In genomic region chr2:113720167-113720566, GRCh38 we compare ENCODE assay signal across 8 cellular contexts. TPM values are rescaled to one million over a fixed set of nuclear protein-coding genes. Genes with fewer than 3 reads are reported as not detected.
DNase-seq lines count a peak whose midpoint lies in the region; ATAC-seq, FAIRE-seq and TF ChIP-seq lines count a peak whose summit lies in the region.

No MANE protein-coding gene starts in this region.

- no peaks in the 10 kb centered on the region for H3F3A ChIP-seq in smooth muscle cell (ENCODE audit: low read depth)

- no peak overlapping the region for H2AFZ ChIP-seq in H1 (ENCODE audit: low read length)
- H2AFZ ChIP-seq in smooth muscle cell (ENCODE audit: low read depth), result no peak overlapping the region

- H3K9ac ChIP-seq in H1 (replicated peaks in 1 of 4; ENCODE audit: extremely low read depth in 1 of 4, low read depth in 3 of 4, low read length in 3 of 4) (no peak overlapping the region), smooth muscle cell (ENCODE audit: low read depth) (no peak overlapping the region)

- no peak overlapping the region for H2BK5ac ChIP-seq in H1 (ENCODE audit: low read depth, low read length)

- peak; percentile 30 for DNase-seq in NCI-H82 (lab: John Stamatoyannopoulos, UW)
- DNase-seq in NCI-H82 treated with DMSO at 0.1 percent for 48 hours (lab: John Stamatoyannopoulos, UW; ENCODE audit: unreplicated experiment), result no peak
- DNase-seq in NCI-H2227 treated with DMSO at 0.1 percent for 48 hours (lab: John Stamatoyannopoulos, UW), result peak; percentile 35
- DNase-seq in H1 (ENCODE audit: low read depth in 1 of 2, low spot score in 2 of 2), result no peak
- no peak for DNase-seq in smooth muscle cell (lab: John Stamatoyannopoulos, UW; ENCODE audit: unreplicated experiment)
- no peak for DNase-seq in activated CD4-positive, alpha-beta T cell treated with anti-CD3 and anti-CD28 coated beads for 1 hour

- H3K56ac ChIP-seq in H1 (replicated peaks; ENCODE audit: insufficient read length, low read depth, low read length), result no peak overlapping the region

- H2BK15ac ChIP-seq in H1 (ENCODE audit: low read length), result no peak overlapping the region

- ATAC-seq in GM19023 (IDR thresholded peaks at IDR 0.05; ENCODE audit: unreplicated experiment), result no peak
- no peak for ATAC-seq in HG03139 (IDR thresholded peaks at IDR 0.05; ENCODE audit: unreplicated experiment)

- no peak overlapping the region for H3K14ac ChIP-seq in H1 (ENCODE audit: insufficient read length)

- no peak for TF ChIP-seq EP300 in H1 (IDR thresholded peaks at IDR 0.05; ENCODE audit: borderline replicate concordance in 1 of 2, low read depth in 2 of 2, low read length in 2 of 2)

- H3K4me1 ChIP-seq in H1 (replicated peaks in 1 of 4; ENCODE audit: control insufficient read depth in 3 of 4, insufficient read depth in 4 of 4, low read length in 3 of 4) (no peaks in the 10 kb centered on the region), smooth muscle cell (ENCODE audit: low read depth) (no peaks in the 10 kb centered on the region)

- CTCF ChIA-PET in H1 (lab: Charles Lee; ENCODE audit: partially characterized antibody), result interaction anchor here (0.7 to 1.5 kb wide), 3 partner anchors 10 to 246 kb away, joined by 3 read pairs; no protein-coding TSS in a partner anchor

- H3K23ac ChIP-seq in H1 (ENCODE audit: insufficient read length), result no peak overlapping the region

- H2AK5ac ChIP-seq in H1 (ENCODE audit: low read depth, low read length), result no peak overlapping the region

- H3K36me3 ChIP-seq in H1 (ENCODE audit: control insufficient read depth in 2 of 4, insufficient read depth in 4 of 4, low read length in 3 of 4) (peaks cover 0 to 8% (median 1%) of the 10 kb centered on the region in 4 experiments; a peak in 3 of 8 replicates), smooth muscle cell (ENCODE audit: low read depth) (peaks cover 10% of the 10 kb centered on the region)

- POLR2A ChIA-PET in H1 (lab: Charles Lee; ENCODE audit: partially characterized antibody), result no interaction called here

- no peak overlapping the region for H3K27ac ChIP-seq in H1 (ENCODE audit: low read depth, low read length)
- no peak overlapping the region for H3K27ac ChIP-seq in smooth muscle cell (ENCODE audit: low read depth)

- no peak for FAIRE-seq in H1 (lab: Jason Lieb, UNC)

- H3K4me3 ChIP-seq in H1 (ENCODE audit: extremely low read depth in 1 of 4, insufficient read depth in 2 of 4, low read depth in 3 of 4, low read length in 4 of 4) (no peak overlapping the region), smooth muscle cell (no peak overlapping the region)

- no peak overlapping the region for H4K8ac ChIP-seq in H1 (ENCODE audit: extremely low read depth, insufficient read depth, low read length)

- H4K20me1 ChIP-seq in H1 (replicated peaks in 1 of 2; ENCODE audit: control insufficient read depth in 1 of 2, insufficient read depth in 2 of 2, low read length in 2 of 2), result no peaks in the 10 kb centered on the region
- no peaks in the 10 kb centered on the region for H4K20me1 ChIP-seq in smooth muscle cell (ENCODE audit: low read depth)

- no peaks in the 10 kb centered on the region for H3K79me1 ChIP-seq in H1 (ENCODE audit: low read depth, low read length)

- H2BK20ac ChIP-seq in H1 (ENCODE audit: low read length), result no peak overlapping the region

- H3K23me2 ChIP-seq in H1 (ENCODE audit: low read depth, low read length), result no peaks in the 10 kb centered on the region

- H3K79me2 ChIP-seq in H1 (ENCODE audit: control insufficient read depth in 1 of 2, insufficient read depth in 2 of 2, low read length in 2 of 2), result no peaks in the 10 kb centered on the region
- H3K79me2 ChIP-seq in smooth muscle cell (ENCODE audit: low read depth), result no peaks in the 10 kb centered on the region

- no peak overlapping the region for H3K4ac ChIP-seq in H1 (replicated peaks; ENCODE audit: insufficient read length, low read depth, low read length)

- no peak for TF ChIP-seq POLR2A in H1 (IDR thresholded peaks at IDR 0.05; ENCODE audit: control extremely low read depth in 1 of 2, low read depth in 2 of 2, low read length in 2 of 2)

- TF ChIP-seq CTCF in H1 (IDR thresholded peaks at IDR 0.05; ENCODE audit: control extremely low read depth in 1 of 3, insufficient read depth in 1 of 3, low read depth in 1 of 3, low read length in 3 of 3), result peak in 2 of 3 experiments; percentile 9 to 24; a peak in 2 of 4 replicates
- TF ChIP-seq CTCF in smooth muscle cell (IDR thresholded peaks at IDR 0.05; ENCODE audit: borderline replicate concordance, insufficient read depth, poor library complexity, severe bottlenecking), result peak; percentile 35

- H4K91ac ChIP-seq in H1 (replicated peaks; ENCODE audit: insufficient read length, low read length), result no peak overlapping the region

- H4K5ac ChIP-seq in H1 (ENCODE audit: insufficient read length, low read depth, low read length), result no peak overlapping the region

- H3K9me3 ChIP-seq in H1 (ENCODE audit: insufficient read depth in 2 of 2, low read depth in 1 of 2, low read length in 1 of 2) (no peaks in the 10 kb centered on the region), smooth muscle cell (replicated peaks; ENCODE audit: low read depth) (no peaks in the 10 kb centered on the region)

- no peak overlapping the region for H3K18ac ChIP-seq in H1 (ENCODE audit: extremely low read depth, low read length)

- no peak overlapping the region for H2BK12ac ChIP-seq in H1 (ENCODE audit: low read depth, low read length)

- no peak overlapping the region for H3K4me2 ChIP-seq in H1 (ENCODE audit: insufficient read depth in 1 of 2, low read depth in 2 of 2, low read length in 2 of 2)
- no peak overlapping the region for H3K4me2 ChIP-seq in smooth muscle cell

- H2BK120ac ChIP-seq in H1 (replicated peaks; ENCODE audit: low read depth, low read length), result no peak overlapping the region

- peak in 1 of 2 experiments; percentile 34; a peak in 1 of 4 replicates for TF ChIP-seq RAD21 in H1 (IDR thresholded peaks at IDR 0.05 in 1 of 2, conservative IDR thresholded peaks at IDR 0.05 in 1 of 2; ENCODE audit: low read depth in 2 of 2, low read length in 2 of 2)

- H3K27me3 ChIP-seq in H1 (replicated peaks in 1 of 4; ENCODE audit: control insufficient read depth in 3 of 4, extremely low read depth in 1 of 4, insufficient read depth in 3 of 4, low read length in 3 of 4), result no peaks in the 10 kb centered on the region
- H3K27me3 ChIP-seq in smooth muscle cell (ENCODE audit: low read depth), result no peaks in the 10 kb centered on the region

- WGBS in H1 (ENCODE audit: extremely low coverage in 1 of 2, insufficient coverage in 1 of 2, insufficient read length in 1 of 2, insufficient replicate concordance in 2 of 2, low coverage in 1 of 2, low lambda C conversion rate in 2 of 2, missing lambda C conversion rate in 1 of 2), 2 experiments, result 90% methylated on average over 3 of the region's 3 CpGs; no CpG with 5 or more reads in 1 of the 2 experiments
- 92% methylated on average over 3 of the region's 3 CpGs for WGBS in smooth muscle cell (ENCODE audit: low lambda C conversion rate)

TF ChIP-seq in H1, 55 proteins besides CTCF, POLR2A, EP300 and RAD21:
- TF ChIP-seq JUND (IDR thresholded peaks at IDR 0.05; ENCODE audit: low read length), result no peak

RNA-seq across cellular contexts. Expression of gene SLC35F5, which starts 36.3 kb away (rescaled TPM):
- total RNA-seq in H1 (2021; fragmentation: NEBNext Ultra II Directional; extraction: Animal tissue kit (Norgen Biotek cat#: 25700)), result 22.2 and 24.1 TPM in 2 replicates
- 6.6 and 11.8 TPM in 2 replicates for polyA plus RNA-seq in H1 (2011; rRNA removed)
- polyA plus RNA-seq in H1 (2011; cell fraction: cytosol; rRNA removed), result 12.9 TPM
- polyA plus RNA-seq in H1 (2011; cell fraction: nucleus; rRNA removed), result 12.2 TPM
- polyA plus RNA-seq in H1 (2012, experiment 1 of 2), result 6.5 to 13.5 TPM (median 9.2 TPM) in 4 replicates
- polyA plus RNA-seq in H1 (2012, experiment 2 of 2), result 2.6 TPM
- 14.4 TPM for polyA plus RNA-seq in H1 (2013, experiment 1 of 2)
- polyA plus RNA-seq in H1 (2013, experiment 2 of 2), result 18.5 TPM
- polyA minus RNA-seq in H1 (2011; rRNA and poly(A)+ RNA removed), result 25.0 and 46.4 TPM in 2 replicates
- 15.6 TPM for polyA minus RNA-seq in H1 (2011; cell fraction: cytosol; rRNA and poly(A)+ RNA removed)
- 53.7 TPM for polyA minus RNA-seq in H1 (2011; cell fraction: nucleus; rRNA and poly(A)+ RNA removed)
- 83.7 and 121 TPM in 2 replicates for total RNA-seq in smooth muscle cell
- 40.0 and 47.8 TPM in 2 replicates for polyA plus RNA-seq in smooth muscle cell

Comparison
In these comparisons a context has a peak if more than half of its experiments do, and no peak if none do; other contexts are left out.
1. DNase-seq: peak in NCI-H82 (single experiment) and NCI-H2227 treated with DMSO at 0.1 percent for 48 hours (single experiment); none in NCI-H82 treated with DMSO at 0.1 percent for 48 hours (single experiment), H1 (0 of 2), smooth muscle cell (single experiment) and activated CD4-positive, alpha-beta T cell treated with anti-CD3 and anti-CD28 coated beads for 1 hour (single experiment).